In genomic region chr5:110055301-110055700, GRCh38 we compare ENCODE assay signal across 13 cellular contexts.
DNase-seq lines count a peak whose midpoint lies in the region; TF ChIP-seq lines count a peak whose summit lies in the region.
"Had no signal": no experiment of that assay in that cellular context is flagged by ENCODE, and none has a peak within 500 bp of the region (broad histone marks: within the 10 kb centered on the region; RNA-seq: fewer than 3 reads in every experiment).

No MANE protein-coding gene starts in this region.

- no peaks in the 10 kb centered on the region for H3K9me2 ChIP-seq in DOHH2 (replicated peaks; ENCODE audit: control insufficient read depth, low read length)

- no peak overlapping the region for H3K27ac ChIP-seq in DOHH2 (ENCODE audit: low read depth, low read length)
- no peak overlapping the region for H3K27ac ChIP-seq in mesendoderm (ENCODE audit: low read depth, low read length)
- H3K27ac ChIP-seq: heart left ventricle, prostate gland, thyroid gland had no signal

- H3F3A ChIP-seq in DOHH2 (ENCODE audit: control insufficient read depth, insufficient read depth) = peaks cover 5% of the 10 kb centered on the region; the same call in 1 of the 2 replicates

- H3K79me2 ChIP-seq in DOHH2 (ENCODE audit: control insufficient read depth, low read length) = no peaks in the 10 kb centered on the region
- no peaks in the 10 kb centered on the region for H3K79me2 ChIP-seq in mesendoderm (ENCODE audit: control insufficient read depth, insufficient read depth, low read length)

- H4K8ac ChIP-seq in mesendoderm (ENCODE audit: low read depth, low read length) = no peak overlapping the region

- peak; percentile 31 for DNase-seq in MV-4-11 (lab: John Stamatoyannopoulos, UW)
- peak; percentile 54 for DNase-seq in fibroblast of gingiva (ENCODE audit: low read depth)
- peak; percentile 88 for DNase-seq in renal cortical epithelial cell (ENCODE audit: low read depth)
- DNase-seq in mesendoderm = no peak
- DNase-seq in cerebellar cortex (ENCODE audit: low spot score) = no peak
- DNase-seq in cardiac septum (ENCODE audit: low spot score) = no peak
- DNase-seq: activated B cell treated with CpG ODN at 0.5 μM for 24 hours; CD8-positive, alpha-beta T cell; heart left ventricle; PC-3; thyroid gland had no signal

- intact Hi-C loops in cardiac septum (cut with DNase I) = no loop called here

- no peaks in the 10 kb centered on the region for H3K36me3 ChIP-seq in DOHH2 (ENCODE audit: control insufficient read depth, low read length)
- H3K36me3 ChIP-seq in mesendoderm (ENCODE audit: control insufficient read depth, insufficient read depth, low read length) = no peaks in the 10 kb centered on the region
- H3K36me3 ChIP-seq: heart left ventricle, prostate gland, thyroid gland had no signal

- TF ChIP-seq CTCF in DOHH2 (IDR thresholded peaks at IDR 0.05; ENCODE audit: low read depth, low read length, poor library complexity, severe bottlenecking) = no peak

- no peak overlapping the region for H3K18ac ChIP-seq in mesendoderm (ENCODE audit: low read length)

- H3K9me3 ChIP-seq in DOHH2 (ENCODE audit: control insufficient read depth, insufficient read depth, low read length) = no peaks in the 10 kb centered on the region
- H3K9me3 ChIP-seq: heart left ventricle, prostate gland, thyroid gland had no signal

- no peak overlapping the region for H2BK15ac ChIP-seq in mesendoderm (replicated peaks; ENCODE audit: low read depth)

- no peak overlapping the region for H3K23ac ChIP-seq in mesendoderm (ENCODE audit: low read length)

- peak overlapping the region; percentile 27; the same call in 1 of the 2 replicates for H3K4me2 ChIP-seq in DOHH2 (ENCODE audit: low read length)
- H3K4me2 ChIP-seq in mesendoderm (ENCODE audit: low read length) = no peak overlapping the region

- H3K4me3 ChIP-seq in DOHH2 (ENCODE audit: low read length) (no peak overlapping the region), mesendoderm (ENCODE audit: low read length) (no peak overlapping the region)
- H3K4me3 ChIP-seq: heart left ventricle, prostate gland, thyroid gland had no signal

- no peak overlapping the region for H2BK5ac ChIP-seq in mesendoderm (ENCODE audit: low read length)

- no CpG with 5 or more reads among the region's 2 CpGs for WGBS in mesendoderm (ENCODE audit: extremely low coverage, insufficient coverage, low lambda C conversion rate)

- H3K4me1 ChIP-seq in DOHH2 (ENCODE audit: control insufficient read depth, low read length) (peaks cover 26% of the 10 kb centered on the region), mesendoderm (ENCODE audit: control insufficient read depth, low read depth, low read length) (no peaks in the 10 kb centered on the region)
- H3K4me1 ChIP-seq: prostate gland had no signal

- no peak overlapping the region for H2BK120ac ChIP-seq in mesendoderm (ENCODE audit: low read depth, low read length)

- no peaks in the 10 kb centered on the region for H4K20me1 ChIP-seq in DOHH2 (ENCODE audit: control insufficient read depth, insufficient read depth, low read depth, low read length)

- H3K79me1 ChIP-seq in mesendoderm (ENCODE audit: low read length) = no peaks in the 10 kb centered on the region

- H3K27me3 ChIP-seq in DOHH2 (ENCODE audit: control insufficient read depth, low read length) (0 out of 2 replicates have a peak, but pooled peaks cover 3% of the 10 kb centered on the region), mesendoderm (ENCODE audit: insufficient read depth, low read length, poor library complexity) (no peaks in the 10 kb centered on the region)
- H3K27me3 ChIP-seq: heart left ventricle, thyroid gland had no signal

- no peak overlapping the region for H3K56ac ChIP-seq in mesendoderm (ENCODE audit: low read length)

- H3K9ac ChIP-seq in mesendoderm (ENCODE audit: low read length) = no peak overlapping the region

- no peak overlapping the region for H2AK5ac ChIP-seq in mesendoderm (ENCODE audit: low read length)

- no peak overlapping the region for H4K5ac ChIP-seq in mesendoderm (ENCODE audit: low read length)

- H3K4ac ChIP-seq in mesendoderm (ENCODE audit: low read depth, low read length) = no peak overlapping the region

Comparison
In these comparisons a context has a peak if more than half of its experiments do, and no peak if none do; other contexts are left out.
1. DNase-seq: peak in MV-4-11 (single experiment), fibroblast of gingiva (single experiment) and renal cortical epithelial cell (single experiment); none in mesendoderm (single experiment), cerebellar cortex (single experiment) and cardiac septum (single experiment).